Comparison of ENCODE assay signal across 26 cellular contexts in the genomic region with DNA sequence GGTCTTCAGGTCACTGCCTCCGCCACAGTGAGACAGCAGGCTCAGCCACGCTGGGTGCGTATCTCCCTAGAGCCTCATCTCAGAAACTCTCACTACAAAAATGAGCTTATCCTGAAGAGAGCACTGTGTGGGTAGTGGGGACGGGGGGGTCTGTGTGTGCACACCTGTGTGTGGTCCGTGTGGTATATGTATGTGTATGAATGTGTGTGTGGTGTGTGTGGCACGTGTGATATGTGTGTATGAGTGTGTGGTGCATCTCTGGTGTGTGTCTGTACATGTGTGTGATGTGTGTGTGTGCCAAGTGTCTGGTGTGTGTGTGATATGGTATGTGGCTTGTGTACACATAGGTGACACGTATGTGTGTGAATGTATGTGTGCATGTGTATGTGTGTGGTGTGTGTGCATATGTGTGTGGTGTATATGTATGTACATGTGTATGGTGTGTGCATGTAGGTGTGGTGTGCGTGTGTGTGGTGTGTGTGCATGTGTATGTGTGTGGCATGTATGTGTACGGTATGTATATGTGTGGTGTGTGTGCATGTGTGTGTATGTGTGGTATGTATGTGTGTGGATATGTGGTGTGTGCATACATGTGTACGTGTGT.
"Had no signal": no experiment of that assay in that cellular context is flagged by ENCODE, and none has a peak within 500 bp of the region (broad histone marks: within the 10 kb centered on the region; RNA-seq: fewer than 3 reads in every experiment).

No MANE protein-coding gene starts in this region.

- H3K4me1 Mint-ChIP-seq: activated CD4-positive, alpha-beta T cell treated with anti-CD3 and anti-CD28 coated beads for 36 hours; activated naive CD4-positive, alpha-beta T cell treated with anti-CD3 and anti-CD28 coated beads, Interleukin-2, amount 10 ng/mL, durations not matched to agents 7 days and 5 days; activated naive CD8-positive, alpha-beta T cell treated with anti-CD3 and anti-CD28 coated beads for 36 hours; T-cell had no signal

- H3K27ac Mint-ChIP-seq: activated CD4-positive, alpha-beta T cell treated with anti-CD3 and anti-CD28 coated beads for 36 hours; activated CD8-positive, alpha-beta T cell treated with anti-CD3 and anti-CD28 coated beads for 36 hours; activated naive CD4-positive, alpha-beta T cell treated with anti-CD3 and anti-CD28 coated beads, Interleukin-2, amount 10 ng/mL, durations not matched to agents 7 days and 5 days; activated naive CD8-positive, alpha-beta T cell treated with anti-CD3 and anti-CD28 coated beads for 36 hours; activated T-cell treated with anti-CD3 and anti-CD28 coated beads, Interleukin-2, amount 50 U/mL, for 72 hours; activated T-helper 2 cell treated with anti-CD3 and anti-CD28 coated beads, Interferon-gamma antibody, Interleukin-2, Interleukin-4, amounts not matched to agents 10 μg/mL and 5 μg/mL and 100 μg/mL, durations not matched to agents 14 hours and 24 hours and 36 hours; T-cell had no signal

- H3K36me3 Mint-ChIP-seq: activated naive CD4-positive, alpha-beta T cell treated with anti-CD3 and anti-CD28 coated beads, Interleukin-2, amount 10 ng/mL, durations not matched to agents 7 days and 5 days; activated naive CD8-positive, alpha-beta T cell treated with anti-CD3 and anti-CD28 coated beads for 36 hours; T-cell had no signal

- H3K27ac ChIP-seq: SK-N-MC, VCaP had no signal

- H3K4me3 Mint-ChIP-seq: activated CD4-positive, alpha-beta T cell treated with anti-CD3 and anti-CD28 coated beads for 36 hours; activated CD8-positive, alpha-beta T cell treated with anti-CD3 and anti-CD28 coated beads for 36 hours; activated naive CD4-positive, alpha-beta T cell treated with anti-CD3 and anti-CD28 coated beads, Interleukin-2, amount 10 ng/mL, durations not matched to agents 7 days and 5 days; activated naive CD8-positive, alpha-beta T cell treated with anti-CD3 and anti-CD28 coated beads for 36 hours; activated T-cell treated with anti-CD3 and anti-CD28 coated beads, Interleukin-2, amount 50 U/mL, for 72 hours; T-cell had no signal

- H3K9me3 Mint-ChIP-seq: activated CD8-positive, alpha-beta T cell treated with anti-CD3 and anti-CD28 coated beads for 36 hours; activated naive CD4-positive, alpha-beta T cell treated with anti-CD3 and anti-CD28 coated beads, Interleukin-2, amount 10 ng/mL, durations not matched to agents 7 days and 5 days; activated naive CD8-positive, alpha-beta T cell treated with anti-CD3 and anti-CD28 coated beads for 36 hours; activated T-cell treated with anti-CD3 and anti-CD28 coated beads, Interleukin-2, amount 50 U/mL, for 72 hours; activated T-helper 2 cell treated with anti-CD3 and anti-CD28 coated beads, Interferon-gamma antibody, Interleukin-2, Interleukin-4, amounts not matched to agents 10 μg/mL and 5 μg/mL and 100 μg/mL, durations not matched to agents 14 hours and 24 hours and 36 hours; T-cell had no signal

- ATAC-seq: activated CD4-positive, alpha-beta T cell treated with anti-CD3 and anti-CD28 coated beads for 36 hours; activated CD8-positive, alpha-beta T cell treated with anti-CD3 and anti-CD28 coated beads for 36 hours; activated T-cell treated with anti-CD3 and anti-CD28 coated beads, Interleukin-2, amount 50 U/mL, for 72 hours; Right ventricle myocardium inferior; T-cell had no signal

- H3K4me3 ChIP-seq: SK-N-MC had no signal

- H3K27me3 Mint-ChIP-seq: activated CD4-positive, alpha-beta T cell treated with anti-CD3 and anti-CD28 coated beads for 36 hours; activated CD8-positive, alpha-beta T cell treated with anti-CD3 and anti-CD28 coated beads for 36 hours; activated naive CD4-positive, alpha-beta T cell treated with anti-CD3 and anti-CD28 coated beads, Interleukin-2, amount 10 ng/mL, durations not matched to agents 7 days and 5 days; activated naive CD8-positive, alpha-beta T cell treated with anti-CD3 and anti-CD28 coated beads for 36 hours; T-cell had no signal

- DNase-seq: activated CD4-positive, alpha-beta T cell treated with anti-CD3 and anti-CD28 coated beads for 36 hours; activated CD8-positive, alpha-beta memory T cell treated with anti-CD3 and anti-CD28 coated beads, Interleukin-2, amount 50 U/mL, for 4 hours; activated CD8-positive, alpha-beta T cell treated with anti-CD3 and anti-CD28 coated beads for 36 hours; activated gamma-delta T cell treated with Interleukin-2 at 50 U/mL for 16 hours; activated naive CD4-positive, alpha-beta T cell treated with anti-CD3 and anti-CD28 coated beads, Interleukin-2, amount 10 ng/mL, durations not matched to agents 7 days and 5 days; activated naive CD8-positive, alpha-beta T cell treated with anti-CD3 and anti-CD28 coated beads for 36 hours; activated T-cell treated with anti-CD3 and anti-CD28 coated beads, Interleukin-2, amount 50 U/mL, for 72 hours; caudate nucleus; Karpas-422; MM.1S; NCI-H1105; NCI-H1436; NCI-H1694 treated with DMSO at 0.1 percent for 48 hours; NCI-H2029 treated with DMSO at 0.1 percent for 48 hours; NCI-H345; NCI-H510A; NCI-H526 treated with DMSO at 0.1 percent for 48 hours; NCI-H82; RPMI8226; T-cell; T-helper 2 cell; T1000 had no signal
